Comparison of ENCODE assay signal across 16 cellular contexts in the genomic region with DNA sequence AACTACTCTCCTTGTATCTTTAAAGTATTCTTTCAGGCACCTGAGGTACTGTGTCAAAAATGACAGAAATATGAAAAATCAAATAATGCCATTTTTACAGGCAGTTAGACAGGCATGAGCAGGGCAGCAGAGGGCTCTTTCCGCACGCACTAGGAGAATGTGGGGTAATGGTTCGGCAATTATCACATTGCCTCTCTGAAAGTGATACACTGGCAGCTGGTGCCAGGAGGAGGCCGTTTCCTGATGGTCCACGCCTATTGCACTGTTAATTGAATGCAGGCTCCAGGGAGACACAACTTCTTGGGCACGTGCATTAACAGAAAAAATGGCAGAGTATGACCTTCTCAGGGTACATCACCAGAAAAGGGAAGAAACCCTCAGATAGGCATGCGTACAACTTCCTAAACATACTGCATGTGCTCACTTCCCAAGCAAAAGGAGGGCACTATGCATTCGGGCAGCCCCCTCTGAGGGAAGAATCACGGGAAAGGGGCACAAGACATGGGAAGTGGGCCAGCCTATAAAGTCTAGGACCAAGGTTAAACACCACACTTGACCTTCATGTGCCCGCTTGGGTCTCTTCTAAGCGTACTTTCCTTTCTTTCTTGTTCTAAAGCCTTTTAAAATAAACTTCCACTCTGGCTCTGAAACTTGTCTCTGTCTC.
"Had no signal": no experiment of that assay in that cellular context is flagged by ENCODE, and none has a peak within 500 bp of the region (broad histone marks: within the 10 kb centered on the region; RNA-seq: fewer than 3 reads in every experiment).

No MANE protein-coding gene starts in this region.

- H3K9me3 Mint-ChIP-seq: activated CD4-positive, alpha-beta T cell treated with anti-CD3 and anti-CD28 coated beads, Interleukin-2, amount 10 ng/mL, durations not matched to agents 7 days and 5 days; dendritic cell treated with granulocyte-macrophage colony-stimulating factor and Interleukin-4, amounts not matched to agents 40 ng/mL and 50 ng/mL, for 4 days; effector memory CD8-positive, alpha-beta T cell; natural killer cell treated with Interleukin-12 subunit alpha and Interleukin-12 subunit beta and Interleukin-15 and Interleukin-18, amount 100 ng/mL, for 72 hours; T-helper 1 cell treated with Interleukin-12 subunit alpha and Interleukin-12 subunit beta and Interleukin-4 antibody, amounts not matched to agents 30 μg/mL and 1 μg/mL, for 36 hours had no signal

- H3K4me1 Mint-ChIP-seq: activated CD4-positive, alpha-beta T cell treated with anti-CD3 and anti-CD28 coated beads, Interleukin-2, amount 10 ng/mL, durations not matched to agents 7 days and 5 days; immature natural killer cell had no signal

- H3K4me3 ChIP-seq: adrenal gland had no signal

- DNase-seq: activated CD4-positive, alpha-beta T cell treated with anti-CD3 and anti-CD28 coated beads, Interleukin-2, amount 10 ng/mL, durations not matched to agents 7 days and 5 days; activated naive CD4-positive, alpha-beta T cell treated with anti-CD3 and anti-CD28 coated beads, Interleukin-2, amount 50 U/mL, for 16 hours; activated T-cell treated with anti-CD3 and anti-CD28 coated beads for 4 hours; caudate nucleus; effector memory CD8-positive, alpha-beta T cell; immature natural killer cell; left colon; mammary epithelial cell; stimulated activated CD4-positive, alpha-beta T cell treated with anti-CD3 and anti-CD28 coated beads, Interleukin-4, amount 100 ng/mL, for 4 hours had no signal

- H3K27ac Mint-ChIP-seq: activated CD4-positive, alpha-beta T cell treated with anti-CD3 and anti-CD28 coated beads, Interleukin-2, amount 10 ng/mL, durations not matched to agents 7 days and 5 days; activated T-helper 2 cell treated with anti-CD3 and anti-CD28 coated beads, Interferon-gamma antibody, Interleukin-2, Interleukin-4, amounts not matched to agents 10 μg/mL and 5 μg/mL and 100 μg/mL, durations not matched to agents 14 hours and 24 hours and 36 hours; dendritic cell treated with granulocyte-macrophage colony-stimulating factor and Interleukin-4, amounts not matched to agents 40 ng/mL and 50 ng/mL, for 4 days; effector memory CD8-positive, alpha-beta T cell; immature natural killer cell; natural killer cell treated with Interleukin-12 subunit alpha and Interleukin-12 subunit beta and Interleukin-15 and Interleukin-18, amount 100 ng/mL, for 72 hours; T-helper 1 cell treated with Interleukin-12 subunit alpha and Interleukin-12 subunit beta and Interleukin-4 antibody, amounts not matched to agents 30 μg/mL and 1 μg/mL, for 36 hours; WTC11 had no signal

- H3K4me1 ChIP-seq: adrenal gland had no signal

- H3K9me3 ChIP-seq: adrenal gland had no signal

- H3K36me3 Mint-ChIP-seq: immature natural killer cell; natural killer cell treated with Interleukin-12 subunit alpha and Interleukin-12 subunit beta and Interleukin-15 and Interleukin-18, amount 100 ng/mL, for 72 hours had no signal

- H3K4me3 Mint-ChIP-seq: activated CD4-positive, alpha-beta T cell treated with anti-CD3 and anti-CD28 coated beads, Interleukin-2, amount 10 ng/mL, durations not matched to agents 7 days and 5 days; dendritic cell treated with granulocyte-macrophage colony-stimulating factor and Interleukin-4, amounts not matched to agents 40 ng/mL and 50 ng/mL, for 4 days; effector memory CD8-positive, alpha-beta T cell; immature natural killer cell; natural killer cell treated with Interleukin-12 subunit alpha and Interleukin-12 subunit beta and Interleukin-15 and Interleukin-18, amount 100 ng/mL, for 72 hours; T-helper 1 cell treated with Interleukin-12 subunit alpha and Interleukin-12 subunit beta and Interleukin-4 antibody, amounts not matched to agents 30 μg/mL and 1 μg/mL, for 36 hours; WTC11 had no signal

- H3K27me3 Mint-ChIP-seq: activated CD4-positive, alpha-beta T cell treated with anti-CD3 and anti-CD28 coated beads, Interleukin-2, amount 10 ng/mL, durations not matched to agents 7 days and 5 days; dendritic cell treated with granulocyte-macrophage colony-stimulating factor and Interleukin-4, amounts not matched to agents 40 ng/mL and 50 ng/mL, for 4 days; natural killer cell treated with Interleukin-12 subunit alpha and Interleukin-12 subunit beta and Interleukin-15 and Interleukin-18, amount 100 ng/mL, for 72 hours had no signal

- H3K27ac ChIP-seq: epithelial cell of prostate had no signal

- H3K27me3 ChIP-seq: adrenal gland had no signal
